Comparison of ENCODE assay signal across 1 cellular context in the genomic region with DNA sequence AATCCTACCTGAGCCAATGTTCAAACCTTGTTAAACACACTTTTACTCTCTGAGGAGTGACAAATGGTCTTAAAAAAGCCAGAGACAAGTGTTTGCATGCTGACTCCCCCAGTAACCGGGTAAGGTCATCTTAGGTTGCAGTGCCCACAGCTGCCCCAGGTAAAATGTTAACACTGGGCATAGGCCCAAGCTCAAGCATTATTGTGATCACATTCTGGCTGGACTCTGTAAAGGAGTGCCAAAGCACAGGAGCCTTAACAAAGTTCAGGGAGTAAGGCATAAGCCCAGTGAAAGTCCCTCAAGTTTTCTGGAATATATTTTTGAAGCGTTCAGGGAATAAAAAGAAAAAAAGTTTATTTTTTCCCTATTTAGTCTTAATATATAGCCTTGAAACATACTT.
TF ChIP-seq lines count a peak whose summit lies in the region.

No MANE protein-coding gene starts in this region.

TF ChIP-seq in HepG2, 621 proteins besides CTCF, POLR2A, EP300 and RAD21:
- no peak for TF ChIP-seq RFXAP (CRISPR knock-in tag; IDR thresholded peaks at IDR 0.05; ENCODE audit: borderline replicate concordance)
- TF ChIP-seq, protein P1, sequence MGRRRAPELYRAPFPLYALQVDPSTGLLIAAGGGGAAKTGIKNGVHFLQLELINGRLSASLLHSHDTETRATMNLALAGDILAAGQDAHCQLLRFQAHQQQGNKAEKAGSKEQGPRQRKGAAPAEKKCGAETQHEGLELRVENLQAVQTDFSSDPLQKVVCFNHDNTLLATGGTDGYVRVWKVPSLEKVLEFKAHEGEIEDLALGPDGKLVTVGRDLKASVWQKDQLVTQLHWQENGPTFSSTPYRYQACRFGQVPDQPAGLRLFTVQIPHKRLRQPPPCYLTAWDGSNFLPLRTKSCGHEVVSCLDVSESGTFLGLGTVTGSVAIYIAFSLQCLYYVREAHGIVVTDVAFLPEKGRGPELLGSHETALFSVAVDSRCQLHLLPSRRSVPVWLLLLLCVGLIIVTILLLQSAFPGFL (CRISPR knock-in tag; IDR thresholded peaks at IDR 0.05): no peak
- no peak for TF ChIP-seq ZNF704 (CRISPR knock-in tag; IDR thresholded peaks at IDR 0.05; ENCODE audit: borderline replicate concordance)
- no peak for TF ChIP-seq GFI1 (CRISPR knock-in tag; IDR thresholded peaks at IDR 0.05; ENCODE audit: borderline replicate concordance)
- no peak for TF ChIP-seq NBN (conservative IDR thresholded peaks at IDR 0.05)
- no peak for TF ChIP-seq ZMYM2 (CRISPR knock-in tag; IDR thresholded peaks at IDR 0.05)
- TF ChIP-seq PLRG1 (conservative IDR thresholded peaks at IDR 0.05): no peak
- TF ChIP-seq ZNF441 (CRISPR knock-in tag; IDR thresholded peaks at IDR 0.05; ENCODE audit: borderline replicate concordance): no peak
- TF ChIP-seq MZF1 (CRISPR knock-in tag; IDR thresholded peaks at IDR 0.05; ENCODE audit: borderline replicate concordance): no peak
- no peak for TF ChIP-seq ZNF605 (CRISPR knock-in tag; IDR thresholded peaks at IDR 0.05)
- TF ChIP-seq TRAFD1 (CRISPR knock-in tag; IDR thresholded peaks at IDR 0.05; ENCODE audit: borderline replicate concordance): no peak
- no peak for TF ChIP-seq NONO (IDR thresholded peaks at IDR 0.05)
- TF ChIP-seq NONO (CRISPR knock-in tag; conservative IDR thresholded peaks at IDR 0.05): no peak
- no peak for TF ChIP-seq ZKSCAN8 (CRISPR knock-in tag; IDR thresholded peaks at IDR 0.05; ENCODE audit: borderline replicate concordance)
- TF ChIP-seq TFDP2 (CRISPR knock-in tag; IDR thresholded peaks at IDR 0.05): no peak
- TF ChIP-seq ZNF660 (CRISPR knock-in tag; IDR thresholded peaks at IDR 0.05; ENCODE audit: borderline replicate concordance, low read depth): no peak
- no peak for TF ChIP-seq POLR2G (IDR thresholded peaks at IDR 0.05; ENCODE audit: low read depth, low read length)
- no peak for TF ChIP-seq LBX2 (CRISPR knock-in tag; IDR thresholded peaks at IDR 0.05; ENCODE audit: borderline replicate concordance)
- TF ChIP-seq SP1 (IDR thresholded peaks at IDR 0.05): no peak
- TF ChIP-seq SP1 (CRISPR knock-in tag; IDR thresholded peaks at IDR 0.05): no peak
- TF ChIP-seq GABPB1 (CRISPR knock-in tag; IDR thresholded peaks at IDR 0.05): no peak
- no peak for TF ChIP-seq ZBTB7A (CRISPR knock-in tag; IDR thresholded peaks at IDR 0.05)
TF ChIP-seq in HepG2: peak in this region for 0.
